8 cellular contexts compared by ENCODE assay signal in genomic region chr5:95847261-95847592, GRCh38.
"Had no signal": no experiment of that assay in that cellular context is flagged by ENCODE, and none has a peak within 500 bp of the region (broad histone marks: within the 10 kb centered on the region; RNA-seq: fewer than 3 reads in every experiment).

No MANE protein-coding gene starts in this region.

- H3K4me1 ChIP-seq: sigmoid colon had no signal

- H3K36me3 ChIP-seq: ascending aorta, sigmoid colon had no signal

- H3K4me1 Mint-ChIP-seq: neural crest cell had no signal

- H3K27ac ChIP-seq: sigmoid colon, VCaP had no signal

- H3K27me3 ChIP-seq: ascending aorta, sigmoid colon had no signal

- H3K27me3 Mint-ChIP-seq: activated naive CD8-positive, alpha-beta T cell treated with anti-CD3 and anti-CD28 coated beads, Interleukin-2, amount 50 U/mL, for 24 hours had no signal

- H3K27ac Mint-ChIP-seq: activated naive CD4-positive, alpha-beta T cell treated with anti-CD3 and anti-CD28 coated beads for 36 hours; activated naive CD8-positive, alpha-beta T cell treated with anti-CD3 and anti-CD28 coated beads, Interleukin-2, amount 50 U/mL, for 24 hours; activated T-helper 2 cell treated with anti-CD3 and anti-CD28 coated beads, Interferon-gamma antibody, Interleukin-2, Interleukin-4, amounts not matched to agents 10 μg/mL and 5 μg/mL and 100 μg/mL, durations not matched to agents 14 hours and 24 hours and 36 hours had no signal

- H3K9me3 Mint-ChIP-seq: activated naive CD4-positive, alpha-beta T cell treated with anti-CD3 and anti-CD28 coated beads for 36 hours; activated naive CD8-positive, alpha-beta T cell treated with anti-CD3 and anti-CD28 coated beads, Interleukin-2, amount 50 U/mL, for 24 hours; activated T-helper 2 cell treated with anti-CD3 and anti-CD28 coated beads, Interferon-gamma antibody, Interleukin-2, Interleukin-4, amounts not matched to agents 10 μg/mL and 5 μg/mL and 100 μg/mL, durations not matched to agents 14 hours and 24 hours and 36 hours; neural crest cell; T-helper 1 cell treated with Interleukin-12 subunit alpha and Interleukin-12 subunit beta and Interleukin-4 antibody, amounts not matched to agents 30 μg/mL and 1 μg/mL, for 36 hours had no signal

- H3K4me3 ChIP-seq: ascending aorta, sigmoid colon had no signal

- H3K4me3 Mint-ChIP-seq: activated naive CD4-positive, alpha-beta T cell treated with anti-CD3 and anti-CD28 coated beads for 36 hours; activated naive CD8-positive, alpha-beta T cell treated with anti-CD3 and anti-CD28 coated beads, Interleukin-2, amount 50 U/mL, for 24 hours; neural crest cell; T-helper 1 cell treated with Interleukin-12 subunit alpha and Interleukin-12 subunit beta and Interleukin-4 antibody, amounts not matched to agents 30 μg/mL and 1 μg/mL, for 36 hours had no signal

- H3K9me3 ChIP-seq: ascending aorta, sigmoid colon had no signal
